ENCODE assay signal across 8 cellular contexts in genomic region chr4:121696641-121697461, GRCh38. TPM values are rescaled to one million over a fixed set of nuclear protein-coding genes. Genes with fewer than 3 reads are reported as not detected.
DNase-seq lines count a peak whose midpoint lies in the region; TF ChIP-seq lines count a peak whose summit lies in the region.

TSS of gene ANXA5 (minus strand) at chr4:121696980. CDS start at chr4:121696589, 391 bp downstream.

- peak within 1 kb of the TSS; percentile 78 for H3K4me2 ChIP-seq in hepatocyte

- peaks cover 16% of the 10 kb centered on the region for H4K20me1 ChIP-seq in hepatocyte (ENCODE audit: insufficient read depth, poor library complexity, severe bottlenecking)

- peak within 1 kb of the TSS; percentile 77 for H2AFZ ChIP-seq in hepatocyte

- peaks cover 18% of the 10 kb centered on the region for H3K36me3 Mint-ChIP-seq in T-helper 2 cell treated with Interferon-gamma antibody and Interleukin-4, amounts not matched to agents 5 μg/mL and 100 μg/mL, for 36 hours (ENCODE audit: low read depth)

- H3K27me3 ChIP-seq in hepatocyte, result no peaks in the 10 kb centered on the region

- POLR2A ChIA-PET in HEK293T (lab: Yijun Ruan, JAX), result interaction anchor here (0.6 to 2.4 kb wide), 14 partner anchors 8 to 104 kb away, joined by 3 to 16 read pairs (median 4); partner anchors contain the start of gene EXOSC9

- no peaks in the 10 kb centered on the region for H3K9me3 Mint-ChIP-seq in T-helper 2 cell treated with Interferon-gamma antibody and Interleukin-4, amounts not matched to agents 5 μg/mL and 100 μg/mL, for 36 hours

- no peak for TF ChIP-seq CTCF in GM12875 (IDR thresholded peaks at IDR 0.05; ENCODE audit: borderline replicate concordance, insufficient read depth, low read depth, low read length)
- peak; percentile 51 for TF ChIP-seq CTCF in hepatocyte (IDR thresholded peaks at IDR 0.05; ENCODE audit: poor library complexity)
- TF ChIP-seq CTCF in retinal pigment epithelial cell (conservative IDR thresholded peaks at IDR 0.05; ENCODE audit: low read depth, low read length), result peak; percentile 31

- peaks cover 36% of the 10 kb centered on the region for H3K4me1 Mint-ChIP-seq in T-helper 2 cell treated with Interferon-gamma antibody and Interleukin-4, amounts not matched to agents 5 μg/mL and 100 μg/mL, for 36 hours (ENCODE audit: low read depth)

- H3K79me2 ChIP-seq in hepatocyte, result peaks cover 45% of the 10 kb centered on the region

- H3K4me1 ChIP-seq in hepatocyte (ENCODE audit: insufficient read depth), result peaks cover 21% of the 10 kb centered on the region

- H3K4me3 ChIP-seq in GM12875 (ENCODE audit: low read depth, low read length) (peak within 1 kb of the TSS; percentile 95), hepatocyte (peak within 1 kb of the TSS; percentile 97), retinal pigment epithelial cell (ENCODE audit: low read length) (peak within 1 kb of the TSS; percentile 77)

- peak within 1 kb of the TSS; percentile 98 for H3K27ac Mint-ChIP-seq in T-helper 2 cell treated with Interferon-gamma antibody and Interleukin-4, amounts not matched to agents 5 μg/mL and 100 μg/mL, for 36 hours

- 2% methylated on average over 63 of the region's 90 CpGs for WGBS in hepatocyte (ENCODE audit: low lambda C conversion rate, missing lambda C conversion rate)

- H3K27ac ChIP-seq in hepatocyte, result peak within 1 kb of the TSS; percentile 99

- H3K36me3 ChIP-seq in hepatocyte (replicated peaks; ENCODE audit: insufficient read depth, low read depth), result no peaks in the 10 kb centered on the region

- H3K9me2 ChIP-seq in hepatocyte (replicated peaks; ENCODE audit: insufficient read depth), result no peaks in the 10 kb centered on the region

- CTCF ChIA-PET in HEK293T (lab: Yijun Ruan, JAX), result interaction anchor here (0.7 to 1.3 kb wide), 3 partner anchors 15 to 32 kb away, joined by 3 read pairs; no protein-coding TSS in a partner anchor

- H3K27me3 Mint-ChIP-seq in T-helper 2 cell treated with Interferon-gamma antibody and Interleukin-4, amounts not matched to agents 5 μg/mL and 100 μg/mL, for 36 hours (ENCODE audit: low read depth), result peaks cover 45% of the 10 kb centered on the region

- DNase-seq in HEK293T (ENCODE audit: extremely low spot score), result peak; percentile 90
- peak; percentile 82 for DNase-seq in NAMALWA (ENCODE audit: low spot score)
- DNase-seq in T-helper 2 cell treated with Interferon-gamma antibody and Interleukin-4, amounts not matched to agents 5 μg/mL and 100 μg/mL, for 36 hours (ENCODE audit: low spot score), result peak; percentile 82
- DNase-seq in astrocyte of the hippocampus (ENCODE audit: low read depth, low spot score), result peak; percentile 97
- peak; percentile 96 for DNase-seq in hepatocyte (ENCODE audit: low spot score)
- DNase-seq in retinal pigment epithelial cell (ENCODE audit: low read depth), result peak; percentile 43
- no peak for DNase-seq in cerebellar nuclear complex (lab: John Stamatoyannopoulos, UW)

- H3K4me3 Mint-ChIP-seq in T-helper 2 cell treated with Interferon-gamma antibody and Interleukin-4, amounts not matched to agents 5 μg/mL and 100 μg/mL, for 36 hours, result peak within 1 kb of the TSS; percentile 94

- no peaks in the 10 kb centered on the region for H3K9me3 ChIP-seq in hepatocyte (ENCODE audit: low read depth)

TF ChIP-seq in HEK293T, 16 proteins besides CTCF, POLR2A, EP300 and RAD21:
- TF ChIP-seq L3MBTL2 (conservative IDR thresholded peaks at IDR 0.05) (peak; percentile 46), BHLHE40 (IDR thresholded peaks at IDR 0.05; ENCODE audit: borderline replicate concordance) (no peak), FOXM1 (IDR thresholded peaks at IDR 0.05; ENCODE audit: borderline replicate concordance) (no peak), NFRKB (IDR thresholded peaks at IDR 0.05) (no peak)
TF ChIP-seq in HEK293T: peak in this region for 1.

RNA-seq across cellular contexts. Expression of gene ANXA5, which starts in this region (rescaled TPM):
- total RNA-seq in hepatocyte, result 505 and 508 TPM in 2 replicates
- 692 and 718 TPM in 2 replicates for polyA plus RNA-seq in hepatocyte

Comparison
In these comparisons a context has a peak if more than half of its experiments do, and no peak if none do; other contexts are left out.
1. DNase-seq: peak in HEK293T (single experiment), NAMALWA (single experiment), T-helper 2 cell treated with Interferon-gamma antibody and Interleukin-4, amounts not matched to agents 5 μg/mL and 100 μg/mL, for 36 hours (single experiment), astrocyte of the hippocampus (single experiment), hepatocyte (single experiment) and retinal pigment epithelial cell (single experiment); none in cerebellar nuclear complex (0 of 2).
2. Peak in every context shown above with its lines, with median percentiles within 50 percentile points of each other: H3K4me3 ChIP-seq.